2 cellular contexts compared by ENCODE assay signal in the genomic region with DNA sequence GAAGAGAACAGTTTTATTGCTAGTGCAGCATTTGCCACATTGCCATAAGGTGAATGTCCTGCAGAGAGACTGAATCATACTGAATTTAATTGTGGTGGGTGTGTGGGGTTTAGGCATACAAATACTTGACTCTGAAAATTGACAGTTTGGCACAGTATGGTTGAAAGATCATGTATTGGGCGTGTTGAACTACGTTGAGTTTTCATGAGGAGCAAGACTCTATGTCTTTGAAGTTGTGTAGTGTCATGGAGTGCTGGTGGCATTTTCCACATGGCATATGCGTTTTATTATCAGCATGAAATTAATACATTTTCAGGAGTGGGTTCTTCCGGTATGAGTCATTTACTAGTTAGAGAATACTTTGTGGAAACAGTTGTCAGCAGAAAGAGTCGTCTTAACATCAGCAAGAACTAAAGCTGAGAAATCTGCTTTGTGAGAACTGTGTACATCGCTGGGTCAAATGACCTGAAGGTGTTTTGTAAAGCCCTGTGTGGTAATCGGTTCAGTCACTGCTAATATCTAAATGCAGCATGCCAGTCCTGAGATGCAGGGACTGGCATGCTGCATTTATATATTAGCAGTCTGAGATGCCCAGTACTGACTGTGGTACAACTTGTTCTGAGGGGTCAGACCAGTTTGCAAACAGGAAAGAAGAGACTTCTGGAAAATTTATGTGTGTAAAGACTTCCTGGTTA.
TF ChIP-seq lines count a peak whose summit lies in the region.

No MANE protein-coding gene starts in this region.

TF ChIP-seq in IMR-90, 13 proteins besides CTCF, POLR2A, EP300 and RAD21:
- TF ChIP-seq BHLHE40 (IDR thresholded peaks at IDR 0.05; ENCODE audit: low read depth, low read length) (no peak), FOS (IDR thresholded peaks at IDR 0.05; ENCODE audit: low read depth, low read length) (0 out of 2 replicates have a peak, but pooled peaks have one; percentile 19), NFE2L2 (IDR thresholded peaks at IDR 0.05; ENCODE audit: low read depth, low read length) (no peak)

TF ChIP-seq in HepG2, 621 proteins besides CTCF, POLR2A, EP300 and RAD21:
- TF ChIP-seq RAD51 (IDR thresholded peaks at IDR 0.05; ENCODE audit: borderline replicate concordance) (no peak), XRCC5 (optimal IDR thresholded peaks at IDR 0.05; ENCODE audit: low read length) (no peak), ELF1 (CRISPR knock-in tag; IDR thresholded peaks at IDR 0.05) (no peak), PCBP2 (optimal IDR thresholded peaks at IDR 0.05; ENCODE audit: low read depth, low read length, poor library complexity, severe bottlenecking) (no peak), KLF6 (CRISPR knock-in tag; IDR thresholded peaks at IDR 0.05) (no peak), ARHGAP35 (CRISPR knock-in tag; IDR thresholded peaks at IDR 0.05; ENCODE audit: borderline replicate concordance) (no peak), KMT2A (CRISPR knock-in tag; IDR thresholded peaks at IDR 0.05) (no peak), ZNF7 (CRISPR knock-in tag; IDR thresholded peaks at IDR 0.05) (no peak), HMGXB4 (CRISPR knock-in tag; IDR thresholded peaks at IDR 0.05; ENCODE audit: borderline replicate concordance in 1 of 2, low read depth in 1 of 2) (no peak), REST (IDR thresholded peaks at IDR 0.05; ENCODE audit: borderline replicate concordance in 1 of 2, low read depth in 1 of 2, low read length in 2 of 2) (no peak)
